15 cellular contexts compared by ENCODE assay signal in the genomic region with DNA sequence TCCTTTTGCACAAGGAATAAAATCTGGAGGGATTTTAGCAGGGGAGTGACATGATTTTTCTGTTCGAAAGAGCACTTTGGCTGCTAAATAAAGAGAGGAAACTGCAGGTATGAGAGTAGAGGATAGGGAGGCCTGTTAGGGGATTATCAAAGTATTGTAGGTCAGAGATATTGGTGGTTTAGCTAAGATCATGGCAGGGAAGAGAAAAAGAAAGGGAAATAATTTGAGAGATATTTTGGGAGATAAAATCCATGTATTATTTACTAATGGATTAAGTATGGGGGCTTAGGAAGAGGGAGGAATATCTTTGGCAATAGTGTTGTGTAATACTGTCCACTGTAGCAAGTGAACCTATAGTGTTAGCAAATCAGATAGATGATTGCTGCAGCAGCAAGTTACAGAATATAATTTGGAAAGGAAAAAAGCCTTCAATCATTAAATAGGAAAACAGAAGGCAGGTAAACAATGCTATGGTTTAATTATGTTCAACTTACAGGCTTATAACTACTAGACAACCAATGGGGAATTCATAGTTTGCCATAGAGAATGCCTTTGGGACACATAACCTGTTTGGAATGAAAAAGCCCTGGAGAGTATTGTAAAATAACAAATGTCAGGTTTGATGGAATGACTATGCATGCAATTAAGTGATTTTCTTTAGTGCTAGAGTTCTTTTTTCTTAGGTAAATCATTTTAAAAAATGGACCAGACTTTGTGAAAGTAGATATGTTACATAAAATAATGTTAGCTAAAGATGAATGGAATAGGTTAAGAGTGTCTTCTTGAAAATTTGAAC. TPM values are rescaled to one million over a fixed set of nuclear protein-coding genes. Genes with fewer than 3 reads are reported as not detected.
DNase-seq lines count a peak whose midpoint lies in the region; ATAC-seq, FAIRE-seq and TF ChIP-seq lines count a peak whose summit lies in the region.
"Had no signal": no experiment of that assay in that cellular context is flagged by ENCODE, and none has a peak within 500 bp of the region (broad histone marks: within the 10 kb centered on the region; RNA-seq: fewer than 3 reads in every experiment).

No MANE protein-coding gene starts in this region.

- no peak overlapping the region for H2AK9ac ChIP-seq in IMR-90 (replicated peaks; ENCODE audit: low read depth, low read length, poor library complexity)

- H2BK120ac ChIP-seq in IMR-90 (ENCODE audit: low read depth, low read length), result no peak overlapping the region

- DNase-seq in CD4-positive, alpha-beta T cell, result no peak
- DNase-seq in IMR-90 (peak; percentile 30), GM12878 (ENCODE audit: low read depth, low spot score) (no peak), NCI-H2107 (lab: John Stamatoyannopoulos, UW) (no peak), left ventricle myocardium superior (no peak)
- no peak for DNase-seq in stimulated activated CD8-positive, alpha-beta memory T cell treated with anti-CD3 and anti-CD28 coated beads, Interleukin-4, amount 100 ng/mL, for 48 hours
- DNase-seq: dermis blood vessel endothelial cell; GOT3; left colon; NCI-H187 treated with DMSO at 0.1 percent for 48 hours; stimulated activated naive CD4-positive, alpha-beta T cell; T-helper 9 cell had no signal

- peaks cover 58% of the 10 kb centered on the region for H3K4me1 Mint-ChIP-seq in CD4-positive, alpha-beta T cell (ENCODE audit: low read depth)
- H3K4me1 Mint-ChIP-seq in nephron, result peaks cover 41% of the 10 kb centered on the region

- peaks cover 15% of the 10 kb centered on the region for H3K36me3 Mint-ChIP-seq in CD4-positive, alpha-beta T cell (ENCODE audit: low read depth)
- peaks cover 38% of the 10 kb centered on the region for H3K36me3 Mint-ChIP-seq in nephron (ENCODE audit: low read depth)

- RAD21 ChIA-PET in GM12878 (lab: Charles Lee; ENCODE audit: unreplicated experiment), result no interaction called here

- H3K9me3 Mint-ChIP-seq in CD4-positive, alpha-beta T cell, result no peaks in the 10 kb centered on the region
- peaks cover 9% of the 10 kb centered on the region for H3K9me3 Mint-ChIP-seq in nephron

- no peak overlapping the region for H2BK5ac ChIP-seq in IMR-90 (ENCODE audit: low read depth, low read length, poor library complexity, severe bottlenecking)

- H3K27me3 ChIP-seq in CD4-positive, alpha-beta T cell (ENCODE audit: control insufficient read depth, insufficient read depth, low read length), result no peaks in the 10 kb centered on the region
- H3K27me3 ChIP-seq in IMR-90 (ENCODE audit: control insufficient read depth, insufficient read depth, low read length) (no peaks in the 10 kb centered on the region), GM12878 (replicated peaks in 1 of 2; ENCODE audit: control insufficient read depth in 2 of 2, insufficient read depth in 2 of 2, low read length in 1 of 2) (no peaks in the 10 kb centered on the region)

- H3K14ac ChIP-seq in IMR-90 (replicated peaks; ENCODE audit: low read depth, low read length), result peak overlapping the region; percentile 57; the same call in 1 of the 2 replicates

- H3K4me2 ChIP-seq in IMR-90 (ENCODE audit: low read depth, low read length), result no peak overlapping the region
- no peak overlapping the region for H3K4me2 ChIP-seq in GM12878 (ENCODE audit: control insufficient read depth, insufficient read depth)

- no peak for ATAC-seq in CD4-positive, alpha-beta T cell (ENCODE audit: poor library complexity)
- ATAC-seq in IMR-90 (ENCODE audit: low read depth) (peak; percentile 37; the same call in 1 of the 2 replicates), GM12878 (no peak), left ventricle myocardium superior (no peak), HG03139 (IDR thresholded peaks at IDR 0.05; ENCODE audit: unreplicated experiment) (no peak)
- ATAC-seq: activated naive CD4-positive, alpha-beta T cell treated with anti-CD3 and anti-CD28 coated beads, Interleukin-2, amount 50 U/mL, for 72 hours had no signal

- no peak overlapping the region for H2AK5ac ChIP-seq in IMR-90 (ENCODE audit: low read depth, low read length)

- H3K36me3 ChIP-seq in IMR-90 (ENCODE audit: control insufficient read depth, insufficient read depth, low read length), result no peaks in the 10 kb centered on the region
- peaks cover 1 to 7% of the 10 kb centered on the region in 2 experiments; a peak in 2 of 4 replicates for H3K36me3 ChIP-seq in GM12878 (ENCODE audit: control insufficient read depth in 2 of 2, insufficient read depth in 2 of 2, low read length in 1 of 2)

- BruUV-seq in IMR-90 (replicated peaks; lab: Mats Ljungman, UMichigan) (no TSS peak), GM12878 (replicated peaks; lab: Mats Ljungman, UMichigan) (TSS peak; percentile 24)

- no peaks in the 10 kb centered on the region for H3K9me3 ChIP-seq in CD4-positive, alpha-beta T cell (ENCODE audit: control insufficient read depth, low read length)
- H3K9me3 ChIP-seq in IMR-90 (ENCODE audit: control insufficient read depth, insufficient read depth, low read length) (no peaks in the 10 kb centered on the region), GM12878 (replicated peaks; ENCODE audit: control insufficient read depth, insufficient read depth, low read length) (peaks cover 5% of the 10 kb centered on the region; the same call in 2 of the 3 replicates)

- H3K27ac Mint-ChIP-seq in CD4-positive, alpha-beta T cell, result peak overlapping the region; percentile 3
- H3K27ac Mint-ChIP-seq in nephron, result peak overlapping the region; percentile 0 to 40 (median 10)
- H3K27ac Mint-ChIP-seq: activated naive CD4-positive, alpha-beta T cell treated with anti-CD3 and anti-CD28 coated beads, Interleukin-2, amount 50 U/mL, for 72 hours had no signal

- H3K18ac ChIP-seq in IMR-90 (ENCODE audit: low read depth, low read length), result no peak overlapping the region

- H3K4me1 ChIP-seq in IMR-90 (ENCODE audit: control insufficient read depth, insufficient read depth, low read length) (peaks cover 2% of the 10 kb centered on the region; the same call in 1 of the 2 replicates), GM12878 (ENCODE audit: control insufficient read depth, insufficient read depth, low read length) (peaks cover 14% of the 10 kb centered on the region)

- H2AFZ ChIP-seq in IMR-90 (replicated peaks; ENCODE audit: low read length, poor library complexity) (no peak overlapping the region), GM12878 (ENCODE audit: control insufficient read depth, low read depth, low read length) (no peak overlapping the region)

- H3K56ac ChIP-seq in IMR-90 (ENCODE audit: extremely low read depth, insufficient read depth, low read length), result no peak overlapping the region

- in situ Hi-C loops in IMR-90 (cut with MboI; ENCODE audit: low sequenced_read_pairs), result no loop called here
- in situ Hi-C loops in GM12878 (cut with MboI), result no loop called here

- CTCF ChIA-PET in CD4-positive, alpha-beta T cell (lab: Charles Lee), result no interaction called here
- CTCF ChIA-PET in IMR-90 (lab: Yijun Ruan, JAX) (no interaction called here), GM12878 (lab: Yijun Ruan, JAX) (interaction anchor here (0.7 to 0.9 kb wide), 2 partner anchors 12 to 14 kb away, joined by 3 read pairs; no protein-coding TSS in a partner anchor)

- TF ChIP-seq CTCF in CD4-positive, alpha-beta T cell (IDR thresholded peaks at IDR 0.05), result no peak
- no peak for TF ChIP-seq CTCF in IMR-90 (conservative IDR thresholded peaks at IDR 0.05; ENCODE audit: low read depth, low read length)
- no peak for TF ChIP-seq CTCF in GM12878 (IDR thresholded peaks at IDR 0.05 in 2 of 3, conservative IDR thresholded peaks at IDR 0.05 in 1 of 3; ENCODE audit: control insufficient read depth in 2 of 3, extremely low read depth in 1 of 3, insufficient read depth in 1 of 3, low read depth in 3 of 3, low read length in 3 of 3)
- TF ChIP-seq CTCF in nephron (IDR thresholded peaks at IDR 0.05; ENCODE audit: unreplicated experiment in 3 of 3), result no peak

- TF ChIP-seq POLR2A in IMR-90 (IDR thresholded peaks at IDR 0.05; ENCODE audit: low read depth, low read length) (no peak), GM12878 (IDR thresholded peaks at IDR 0.05; ENCODE audit: low read depth, low read length) (no peak)

- H3K9me1 ChIP-seq in IMR-90 (ENCODE audit: insufficient read depth, low read length), result peaks cover 7% of the 10 kb centered on the region

- intact Hi-C loops in CD4-positive, alpha-beta T cell (cut with DNase I, micrococcal nuclease), result no loop called here
- intact Hi-C loops in IMR-90 (cut with micrococcal nuclease), result no loop called here
- intact Hi-C loops in GM12878 (cut with micrococcal nuclease; ENCODE audit: unreplicated experiment), result no loop called here
- intact Hi-C loops in left ventricle myocardium superior (cut with micrococcal nuclease), result no loop called here

- no peak overlapping the region for H2BK15ac ChIP-seq in IMR-90 (ENCODE audit: low read depth, low read length)

- no peak for FAIRE-seq in GM12878 (lab: Jason Lieb, UNC)

- no peak overlapping the region for H4K8ac ChIP-seq in IMR-90 (ENCODE audit: low read depth in 2 of 2, low read length in 2 of 2)

- H3K27me3 Mint-ChIP-seq in CD4-positive, alpha-beta T cell, result no peaks in the 10 kb centered on the region
- H3K27me3 Mint-ChIP-seq in nephron (ENCODE audit: low read depth), result no peaks in the 10 kb centered on the region

- H3K23ac ChIP-seq in IMR-90 (ENCODE audit: low read depth, low read length), result no peak overlapping the region

- peaks cover 19 to 55% of the 10 kb centered on the region in 2 experiments for H3K79me1 ChIP-seq in IMR-90 (ENCODE audit: low read depth in 1 of 2, low read length in 2 of 2)

- no peak overlapping the region for H3K4ac ChIP-seq in IMR-90 (ENCODE audit: low read depth, low read length)

- no peak overlapping the region for H3K9ac ChIP-seq in IMR-90 (ENCODE audit: low read depth, low read length)
- no peak overlapping the region for H3K9ac ChIP-seq in GM12878 (ENCODE audit: control insufficient read depth, insufficient read depth, low read length)

- 0% methylated on average over 1 of the region's 1 CpG; no CpG with 5 or more reads in 1 of the 2 experiments for WGBS in IMR-90 (ENCODE audit: extremely low coverage in 2 of 2, insufficient read length in 1 of 2), 2 experiments
- 0% methylated on average over 1 of the region's 1 CpG for WGBS in GM12878 (ENCODE audit: insufficient coverage, insufficient replicate concordance, low lambda C conversion rate, missing lambda C conversion rate)

- dilution Hi-C loops in IMR-90 (cut with HindIII; ENCODE audit: low sequenced_read_pairs, unreplicated experiment), result no loop called here

- no peak overlapping the region for H3K27ac ChIP-seq in CD4-positive, alpha-beta T cell (ENCODE audit: low read depth, low read length)
- H3K27ac ChIP-seq in IMR-90 (ENCODE audit: insufficient read depth, low read length) (no peak overlapping the region), GM12878 (ENCODE audit: control insufficient read depth, insufficient read depth) (no peak overlapping the region)

- TF ChIP-seq EP300 in GM12878 (IDR thresholded peaks at IDR 0.05; ENCODE audit: borderline replicate concordance in 1 of 2, control insufficient read depth in 1 of 2, low read depth in 2 of 2, low read length in 2 of 2), result no peak

- POLR2A ChIA-PET in CD4-positive, alpha-beta T cell (lab: Charles Lee), result no interaction called here
- POLR2A ChIA-PET in IMR-90 (lab: Charles Lee; ENCODE audit: unreplicated experiment), result no interaction called here
- POLR2A ChIA-PET in GM12878 (lab: Charles Lee), result no interaction called here

- no peak overlapping the region for H4K91ac ChIP-seq in IMR-90 (ENCODE audit: insufficient read depth, low read depth, low read length)

- no peak overlapping the region for H4K5ac ChIP-seq in IMR-90 (ENCODE audit: low read depth, low read length)

- no peak overlapping the region for H3K4me3 Mint-ChIP-seq in CD4-positive, alpha-beta T cell
- no peak overlapping the region for H3K4me3 Mint-ChIP-seq in nephron

- TF ChIP-seq RAD21 in IMR-90 (IDR thresholded peaks at IDR 0.05; ENCODE audit: low read length), result no peak
- no peak for TF ChIP-seq RAD21 in GM12878 (IDR thresholded peaks at IDR 0.05; ENCODE audit: insufficient read depth, low read depth, low read length)

- H2BK20ac ChIP-seq in IMR-90 (ENCODE audit: low read depth, low read length), result no peak overlapping the region

- H3K4me3 ChIP-seq in IMR-90 (ENCODE audit: insufficient read depth, low read depth, low read length) (no peak overlapping the region), GM12878 (no peak overlapping the region)

- peaks cover 62% of the 10 kb centered on the region for H3K79me2 ChIP-seq in GM12878 (ENCODE audit: control insufficient read depth, insufficient read depth, low read length)

- SMC1A ChIA-PET in GM12878 (lab: Charles Lee; ENCODE audit: uncharacterized antibody, unreplicated experiment), result interaction anchor here (0.7 to 1.3 kb wide), 3 partner anchors 10 to 612 kb away, joined by 3 to 4 read pairs (median 3); no protein-coding TSS in a partner anchor

- H4K20me1 ChIP-seq in IMR-90 (ENCODE audit: insufficient read depth, low read length), result peaks cover 19% of the 10 kb centered on the region
- H4K20me1 ChIP-seq in GM12878 (ENCODE audit: control insufficient read depth, insufficient read depth), result no peaks in the 10 kb centered on the region

RNA-seq across cellular contexts. Expression of gene ADIPOR2, which starts 50.5 kb away (rescaled TPM):
- total RNA-seq in CD4-positive, alpha-beta T cell, result 10 to 100 TPM; 12.5 to 12.6 TPM
- total RNA-seq in IMR-90 (2012; rRNA removed) (24.9 and 27.2 TPM in 2 replicates), GM12878 (2014; rRNA removed) (32.4 and 36.4 TPM in 2 replicates), GM12878 (2014; rRNA removed; fragmentation: Illumina TruSeq; extraction: Trizol) (51.5 and 52.1 TPM in 2 replicates), GM12878 (2021) (56.7 and 65.0 TPM in 2 replicates), left ventricle myocardium superior (32.5 TPM)
- polyA plus RNA-seq in IMR-90 (2012; rRNA removed) (18.4 and 20.0 TPM in 2 replicates), GM12878 (2011; rRNA removed) (55.5 and 68.1 TPM in 2 replicates), GM12878 (2014; fragmentation: Illumina TruSeq; extraction: Trizol) (57.6 and 71.9 TPM in 2 replicates), GM12878 (2014; fragmentation: Nextera tagmentation; extraction: Ambion mirVana) (10 to 100 TPM; 15.4 to 18.2 TPM), GM12878 (2014; rRNA removed) (34.5 and 43.5 TPM in 2 replicates), GM12878 (2016; fragmentation: Nextera tagmentation; extraction: Ambion mirVana) (10 to 100 TPM in 1 of 2 experiments, 1 to 10 TPM in 1; 8.6 to 10.3 TPM)
- polyA plus RNA-seq in IMR-90 (2012; cell fraction: cytosol; rRNA removed), result 7.1 and 11.4 TPM in 2 replicates
- polyA plus RNA-seq in IMR-90 (2012; cell fraction: nucleus; rRNA removed; ENCODE audit: low replicate concordance), result 5.3 and 24.2 TPM in 2 replicates
- 71.1 and 80.0 TPM in 2 replicates for total RNA-seq in GM12878 (2013; cell fraction: nucleolus; rRNA removed)
- 24.0 TPM for polyA plus RNA-seq in GM12878 (2011; ENCODE audit: low read depth)
- 32.4 and 37.7 TPM in 2 replicates for polyA plus RNA-seq in GM12878 (2011; cell fraction: cytosol; rRNA removed)
- polyA plus RNA-seq in GM12878 (2011; cell fraction: nucleus; rRNA removed), result 22.6 and 26.6 TPM in 2 replicates
- 25.8 and 31.8 TPM in 2 replicates for polyA plus RNA-seq in GM12878 (2012)
- 47.2 and 50.3 TPM in 2 replicates for polyA minus RNA-seq in GM12878 (2011; rRNA and poly(A)+ RNA removed)
- 15.9 and 16.9 TPM in 2 replicates for polyA minus RNA-seq in GM12878 (2011; cell fraction: cytosol; rRNA and poly(A)+ RNA removed)
- 16.0 and 26.6 TPM in 2 replicates for polyA minus RNA-seq in GM12878 (2011; cell fraction: nucleus; rRNA and poly(A)+ RNA removed)
